In the genomic region with DNA sequence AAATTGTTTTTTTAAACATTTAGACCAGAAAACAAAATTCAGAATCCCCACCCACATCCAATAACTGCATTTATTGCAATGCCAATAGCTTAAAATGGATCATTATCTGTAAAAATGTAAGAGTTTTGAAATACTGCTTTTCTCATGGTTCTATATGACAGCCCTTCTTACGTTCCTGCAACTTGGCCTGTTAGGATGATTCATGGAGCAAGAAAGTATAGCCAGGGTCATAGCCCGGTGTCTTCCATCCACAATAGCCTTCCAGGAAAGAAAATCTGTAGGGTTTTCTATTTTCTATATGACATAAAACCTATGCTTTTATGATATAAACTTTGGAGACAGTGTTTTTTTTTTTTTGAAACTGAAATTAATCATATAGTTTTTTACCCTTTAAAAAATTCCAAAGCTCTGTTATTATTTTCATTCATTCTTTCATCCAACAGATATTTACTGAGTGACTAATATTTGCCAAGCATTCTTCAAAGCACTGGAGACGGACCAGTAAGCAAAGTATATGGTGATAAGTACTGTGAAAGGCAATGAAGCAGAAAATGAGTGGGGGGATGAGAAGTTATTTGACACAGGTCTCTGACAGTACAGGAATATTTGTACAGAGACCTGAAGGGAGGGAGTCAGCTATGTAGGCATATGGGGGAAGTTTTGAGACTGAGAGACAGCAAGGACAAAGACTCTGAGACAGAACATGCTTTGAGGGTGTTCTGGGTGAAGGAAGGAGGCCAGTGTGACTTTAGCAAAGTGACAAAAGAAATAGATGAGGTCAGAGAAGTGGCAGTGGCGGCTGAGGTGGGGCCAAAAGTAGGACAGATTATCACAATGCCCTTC, we compare ENCODE assay signal across 16 cellular contexts. TPM values are rescaled to one million over a fixed set of nuclear protein-coding genes. Genes with fewer than 3 reads are reported as not detected.
A peak's percentile ranks its signal among the peaks of the same experiment; 100 is the strongest.
DNase-seq lines count a peak whose midpoint lies in the region; ATAC-seq and TF ChIP-seq lines count a peak whose summit lies in the region.
"Had no signal": no experiment of that assay in that cellular context is flagged by ENCODE, and none has a peak within 500 bp of the region (broad histone marks: within the 10 kb centered on the region; RNA-seq: fewer than 3 reads in every experiment).

No MANE protein-coding gene starts in this region.

- H3K27me3 Mint-ChIP-seq in chondrocyte (ENCODE audit: low read depth): no peaks in the 10 kb centered on the region
- H3K27me3 Mint-ChIP-seq in activated naive CD8-positive, alpha-beta T cell treated with anti-CD3 and anti-CD28 coated beads for 36 hours: no peaks in the 10 kb centered on the region
- no peaks in the 10 kb centered on the region for H3K27me3 Mint-ChIP-seq in stimulated activated memory B cell treated with anti-CD40 and anti-IgM and Interleukin-4, amounts not matched to agents 10 μg/mL and 1 μg/mL and 100 μg/mL, for 72 hours
- H3K27me3 Mint-ChIP-seq: stimulated activated naive CD8-positive, alpha-beta T cell treated with anti-CD3 and anti-CD28 coated beads, Interleukin-15, Interleukin-2, amounts not matched to agents 100 ng/mL and 50 ng/mL, for 24 hours had no signal

- peak; percentile 65 for DNase-seq in Daoy (ENCODE audit: low read depth)
- DNase-seq in NCI-H526 (lab: John Stamatoyannopoulos, UW): peak; percentile 33 to 44
- DNase-seq in chondrocyte (ENCODE audit: low spot score): no peak
- DNase-seq in non-pigmented ciliary epithelial cell (ENCODE audit: low read depth): peak; percentile 60
- DNase-seq in activated naive CD8-positive, alpha-beta T cell treated with anti-CD3 and anti-CD28 coated beads for 36 hours: no peak
- no peak for DNase-seq in activated CD4-positive, alpha-beta T cell treated with anti-CD3 and anti-CD28 coated beads for 48 hours
- DNase-seq: adrenal gland; left colon; NCI-H146; NK-92 treated with Interleukin-12 subunit alpha and Interleukin-12 subunit beta, amount 100 ng/mL, for 24 hours; right cardiac atrium had no signal

- no peak for ATAC-seq in GM18517 (IDR thresholded peaks at IDR 0.05; ENCODE audit: unreplicated experiment)
- no peak for ATAC-seq in stimulated activated memory B cell treated with anti-CD40 and anti-IgM and Interleukin-4, amounts not matched to agents 10 μg/mL and 1 μg/mL and 100 μg/mL, for 72 hours
- ATAC-seq: left colon, right cardiac atrium had no signal

- H3K4me3 Mint-ChIP-seq in chondrocyte (ENCODE audit: unreplicated experiment): no peak overlapping the region
- H3K4me3 Mint-ChIP-seq in activated naive CD8-positive, alpha-beta T cell treated with anti-CD3 and anti-CD28 coated beads for 36 hours: no peak overlapping the region
- no peak overlapping the region for H3K4me3 Mint-ChIP-seq in stimulated activated memory B cell treated with anti-CD40 and anti-IgM and Interleukin-4, amounts not matched to agents 10 μg/mL and 1 μg/mL and 100 μg/mL, for 72 hours
- H3K4me3 Mint-ChIP-seq: CD14-positive monocyte; stimulated activated naive CD8-positive, alpha-beta T cell treated with anti-CD3 and anti-CD28 coated beads, Interleukin-15, Interleukin-2, amounts not matched to agents 100 ng/mL and 50 ng/mL, for 24 hours had no signal

- peak overlapping the region; percentile 57 for H3K27ac Mint-ChIP-seq in chondrocyte (ENCODE audit: unreplicated experiment)
- H3K27ac Mint-ChIP-seq in activated naive CD8-positive, alpha-beta T cell treated with anti-CD3 and anti-CD28 coated beads for 36 hours: no peak overlapping the region
- H3K27ac Mint-ChIP-seq in stimulated activated memory B cell treated with anti-CD40 and anti-IgM and Interleukin-4, amounts not matched to agents 10 μg/mL and 1 μg/mL and 100 μg/mL, for 72 hours: no peak overlapping the region
- H3K27ac Mint-ChIP-seq: CD14-positive monocyte; stimulated activated naive CD8-positive, alpha-beta T cell treated with anti-CD3 and anti-CD28 coated beads, Interleukin-15, Interleukin-2, amounts not matched to agents 100 ng/mL and 50 ng/mL, for 24 hours had no signal

- no peaks in the 10 kb centered on the region for H3K4me1 Mint-ChIP-seq in chondrocyte (ENCODE audit: low read depth)
- H3K4me1 Mint-ChIP-seq in activated naive CD8-positive, alpha-beta T cell treated with anti-CD3 and anti-CD28 coated beads for 36 hours: no peaks in the 10 kb centered on the region
- no peaks in the 10 kb centered on the region for H3K4me1 Mint-ChIP-seq in stimulated activated memory B cell treated with anti-CD40 and anti-IgM and Interleukin-4, amounts not matched to agents 10 μg/mL and 1 μg/mL and 100 μg/mL, for 72 hours
- H3K4me1 Mint-ChIP-seq: CD14-positive monocyte had no signal

- TF ChIP-seq CTCF in chondrocyte (IDR thresholded peaks at IDR 0.05): no peak

- H3K9me3 Mint-ChIP-seq in chondrocyte (ENCODE audit: low read depth): no peaks in the 10 kb centered on the region
- H3K9me3 Mint-ChIP-seq in activated naive CD8-positive, alpha-beta T cell treated with anti-CD3 and anti-CD28 coated beads for 36 hours: no peaks in the 10 kb centered on the region
- H3K9me3 Mint-ChIP-seq in stimulated activated memory B cell treated with anti-CD40 and anti-IgM and Interleukin-4, amounts not matched to agents 10 μg/mL and 1 μg/mL and 100 μg/mL, for 72 hours: no peaks in the 10 kb centered on the region
- H3K9me3 Mint-ChIP-seq: CD14-positive monocyte; stimulated activated naive CD8-positive, alpha-beta T cell treated with anti-CD3 and anti-CD28 coated beads, Interleukin-15, Interleukin-2, amounts not matched to agents 100 ng/mL and 50 ng/mL, for 24 hours had no signal

- no peaks in the 10 kb centered on the region for H3K36me3 Mint-ChIP-seq in chondrocyte (ENCODE audit: low read depth)
- H3K36me3 Mint-ChIP-seq in activated naive CD8-positive, alpha-beta T cell treated with anti-CD3 and anti-CD28 coated beads for 36 hours: no peaks in the 10 kb centered on the region
- H3K36me3 Mint-ChIP-seq in stimulated activated memory B cell treated with anti-CD40 and anti-IgM and Interleukin-4, amounts not matched to agents 10 μg/mL and 1 μg/mL and 100 μg/mL, for 72 hours: no peaks in the 10 kb centered on the region
- H3K36me3 Mint-ChIP-seq: CD14-positive monocyte had no signal

RNA-seq across cellular contexts. Expression of a gene that starts 29.0 kb away (rescaled TPM):
- total RNA-seq in Daoy (2014; rRNA removed; shearing (Covaris generic)): not detected in 2 replicates
- not detected in 3 replicates for total RNA-seq in chondrocyte
- not detected for total RNA-seq in activated naive CD8-positive, alpha-beta T cell treated with anti-CD3 and anti-CD28 coated beads for 36 hours
- total RNA-seq: glomerular endothelial cell, left colon, right cardiac atrium had no signal

Comparison
In these comparisons a context has a peak if more than half of its experiments do, and no peak if none do; other contexts are left out.
1. DNase-seq: peak in Daoy (single experiment), NCI-H526 (2 of 2) and non-pigmented ciliary epithelial cell (single experiment); none in chondrocyte (single experiment), activated naive CD8-positive, alpha-beta T cell treated with anti-CD3 and anti-CD28 coated beads for 36 hours (single experiment) and activated CD4-positive, alpha-beta T cell treated with anti-CD3 and anti-CD28 coated beads for 48 hours (single experiment).